In genomic region chr18:69491576-69491975, GRCh38 we compare ENCODE assay signal across 14 cellular contexts.
DNase-seq lines count a peak whose midpoint lies in the region; ATAC-seq and TF ChIP-seq lines count a peak whose summit lies in the region.
"Had no signal": no experiment of that assay in that cellular context is flagged by ENCODE, and none has a peak within 500 bp of the region (broad histone marks: within the 10 kb centered on the region; RNA-seq: fewer than 3 reads in every experiment).

No MANE protein-coding gene starts in this region.

- H2BK5ac ChIP-seq in mesenchymal stem cell (ENCODE audit: low read depth, low read length, poor library complexity, severe bottlenecking), result no peak overlapping the region

- H3K4me3 ChIP-seq in mesenchymal stem cell (ENCODE audit: insufficient read depth in 1 of 2, low read depth in 1 of 2, low read length in 2 of 2), result no peak overlapping the region
- H3K4me3 ChIP-seq: BLaER1 treated with 17β-estradiol and CSF1 and Interleukin-3, amounts not matched to agents 10 nM and 100 nM; GM12878 had no signal

- DNase-seq in AG08396 (ENCODE audit: low spot score), result peak; percentile 9
- peak; percentile 82 for DNase-seq in fibroblast of peridontal ligament (ENCODE audit: extremely low read depth)
- DNase-seq in mesenchymal stem cell, result peak; percentile 17
- no peak for DNase-seq in SKM-1 (lab: John Stamatoyannopoulos, UW; ENCODE audit: unreplicated experiment)
- DNase-seq in NCI-H2171 treated with DMSO at 0.1 percent for 48 hours (lab: John Stamatoyannopoulos, UW), result no peak
- DNase-seq: CD4-positive, CD25-positive, alpha-beta regulatory T cell; DMS53 had no signal

- no peaks in the 10 kb centered on the region for H3K4me1 ChIP-seq in mesenchymal stem cell (ENCODE audit: control insufficient read depth, insufficient read depth, low read depth, low read length)
- H3K4me1 ChIP-seq: BLaER1 treated with 17β-estradiol and CSF1 and Interleukin-3, amounts not matched to agents 10 nM and 100 nM had no signal

- H2AFZ ChIP-seq in mesenchymal stem cell (ENCODE audit: low read depth, low read length), result no peak overlapping the region

- H2BK120ac ChIP-seq in mesenchymal stem cell (ENCODE audit: low read depth, low read length), result no peak overlapping the region

- H3K14ac ChIP-seq in mesenchymal stem cell (ENCODE audit: low read length in 2 of 2), result no peak overlapping the region

- H3K9me3 ChIP-seq in mesenchymal stem cell (ENCODE audit: control insufficient read depth, low read length), result peaks cover 4% of the 10 kb centered on the region

- no peak overlapping the region for H3K9ac ChIP-seq in mesenchymal stem cell (ENCODE audit: low read length)
- H3K9ac ChIP-seq: BLaER1 treated with 17β-estradiol and CSF1 and Interleukin-3, amounts not matched to agents 10 nM and 100 nM; KMS-11 had no signal

- no peaks in the 10 kb centered on the region for H3K79me1 ChIP-seq in mesenchymal stem cell (replicated peaks; ENCODE audit: low read length, poor library complexity, severe bottlenecking)

- no peak overlapping the region for H2AK5ac ChIP-seq in mesenchymal stem cell (ENCODE audit: low read length, severe bottlenecking)

- 26% methylated on average over 1 of the region's 2 CpGs for WGBS in mesenchymal stem cell

- no peak overlapping the region for H4K8ac ChIP-seq in mesenchymal stem cell (ENCODE audit: low read length)

- H3K27ac ChIP-seq in mesenchymal stem cell (ENCODE audit: low read length, poor library complexity, severe bottlenecking), result no peak overlapping the region
- H3K27ac ChIP-seq: 22Rv1; BLaER1 treated with 17β-estradiol and CSF1 and Interleukin-3, amounts not matched to agents 10 nM and 100 nM; KMS-11 had no signal

- H4K91ac ChIP-seq in mesenchymal stem cell (ENCODE audit: low read length), result no peak overlapping the region

- H2BK12ac ChIP-seq in mesenchymal stem cell (ENCODE audit: low read length in 2 of 2), result no peak overlapping the region

- H3K27me3 ChIP-seq in mesenchymal stem cell (ENCODE audit: control insufficient read depth in 1 of 2, insufficient read depth in 1 of 2, low read length in 2 of 2), result no peaks in the 10 kb centered on the region
- H3K27me3 ChIP-seq: BLaER1 treated with 17β-estradiol and CSF1 and Interleukin-3, amounts not matched to agents 10 nM and 100 nM had no signal

- H3K36me3 ChIP-seq in mesenchymal stem cell (ENCODE audit: control insufficient read depth in 1 of 2, insufficient read depth in 2 of 2, low read depth in 1 of 2, low read length in 2 of 2), result peaks cover 0 to 2% of the 10 kb centered on the region in 2 experiments
- H3K36me3 ChIP-seq: BLaER1 treated with 17β-estradiol and CSF1 and Interleukin-3, amounts not matched to agents 10 nM and 100 nM had no signal

- no peak overlapping the region for H2BK15ac ChIP-seq in mesenchymal stem cell (ENCODE audit: low read depth, poor library complexity, severe bottlenecking)

- peak; percentile 19; the same call in 2 of the 3 replicates for ATAC-seq in SK-N-SH treated with all-trans-retinoic acid at 6 μM for 48 hours
- no peak for ATAC-seq in GM19452 (IDR thresholded peaks at IDR 0.05; ENCODE audit: unreplicated experiment)
- ATAC-seq: GM12878, HCT116 had no signal

- no peak overlapping the region for H3K4ac ChIP-seq in mesenchymal stem cell (ENCODE audit: low read depth in 1 of 2, low read length in 2 of 2)

- H3K23ac ChIP-seq in mesenchymal stem cell (ENCODE audit: low read length in 2 of 2), result no peak overlapping the region

- no peak overlapping the region for H3K18ac ChIP-seq in mesenchymal stem cell (ENCODE audit: low read depth in 1 of 2, low read length in 2 of 2)

- H3K4me2 ChIP-seq in mesenchymal stem cell (ENCODE audit: low read length, poor library complexity, severe bottlenecking), result no peak overlapping the region
- H3K4me2 ChIP-seq: BLaER1 treated with 17β-estradiol and CSF1 and Interleukin-3, amounts not matched to agents 10 nM and 100 nM; KMS-11 had no signal

TF ChIP-seq in SK-N-SH treated with all-trans-retinoic acid at 6 μM for 48 hours, 23 proteins besides CTCF, POLR2A, EP300 and RAD21 (continues in another document):
- TF ChIP-seq ZFP30 (CRISPR knock-in tag; IDR thresholded peaks at IDR 0.05), result no peak
- no peak for TF ChIP-seq TSHZ2 (CRISPR knock-in tag; IDR thresholded peaks at IDR 0.05)
- TF ChIP-seq TOX (CRISPR knock-in tag; IDR thresholded peaks at IDR 0.05; ENCODE audit: borderline replicate concordance), result no peak
- TF ChIP-seq PPARA (CRISPR knock-in tag; IDR thresholded peaks at IDR 0.05; ENCODE audit: borderline replicate concordance), result no peak
- no peak for TF ChIP-seq POU6F1 (CRISPR knock-in tag; IDR thresholded peaks at IDR 0.05; ENCODE audit: borderline replicate concordance, low read depth)
- TF ChIP-seq ZNF565 (CRISPR knock-in tag; conservative IDR thresholded peaks at IDR 0.05; ENCODE audit: low read depth), result no peak
- TF ChIP-seq ZFP3 (CRISPR knock-in tag; IDR thresholded peaks at IDR 0.05), result no peak
- no peak for TF ChIP-seq BACH2 (CRISPR knock-in tag; IDR thresholded peaks at IDR 0.05; ENCODE audit: borderline replicate concordance)
- no peak for TF ChIP-seq ZNF70 (CRISPR knock-in tag; IDR thresholded peaks at IDR 0.05)
- TF ChIP-seq GLIS3 (CRISPR knock-in tag; IDR thresholded peaks at IDR 0.05), result no peak
- TF ChIP-seq PATZ1 (CRISPR knock-in tag; IDR thresholded peaks at IDR 0.05; ENCODE audit: borderline replicate concordance), result no peak
- no peak for TF ChIP-seq CREB5 (CRISPR knock-in tag; IDR thresholded peaks at IDR 0.05; ENCODE audit: low read depth)
- TF ChIP-seq ISL1 (CRISPR knock-in tag; IDR thresholded peaks at IDR 0.05), result no peak
- TF ChIP-seq CSDC2 (CRISPR knock-in tag; IDR thresholded peaks at IDR 0.05), result no peak

Comparison
In these comparisons a context has a peak if more than half of its experiments do, and no peak if none do; other contexts are left out.
1. DNase-seq: peak in AG08396 (single experiment), fibroblast of peridontal ligament (single experiment) and mesenchymal stem cell (single experiment); none in SKM-1 (single experiment) and NCI-H2171 treated with DMSO at 0.1 percent for 48 hours (single experiment).